Comparison of ENCODE assay signal across 21 cellular contexts in genomic region chr7:114575098-114575497, GRCh38.
DNase-seq lines count a peak whose midpoint lies in the region; FAIRE-seq lines count a peak whose summit lies in the region.
"Had no signal": no experiment of that assay in that cellular context is flagged by ENCODE, and none has a peak within 500 bp of the region (broad histone marks: within the 10 kb centered on the region; RNA-seq: fewer than 3 reads in every experiment).

No MANE protein-coding gene starts in this region.

- H3K9me3 ChIP-seq in endocrine pancreas (ENCODE audit: control insufficient read depth, low read length) = no peaks in the 10 kb centered on the region
- H3K9me3 ChIP-seq: A549; BE2C; BLaER1 treated with 17β-estradiol and CSF1 and Interleukin-3, amounts not matched to agents 10 nM and 100 nM had no signal

- DNase-seq in GM19239 (ENCODE audit: insufficient read length, low spot score) (no peak), NCI-H446 treated with DMSO at 0.1 percent for 48 hours (lab: John Stamatoyannopoulos, UW) (peak; percentile 77), KG1 (lab: John Stamatoyannopoulos, UW) (no peak), activated T-cell treated with anti-CD3 and anti-CD28 coated beads for 4 hours (no peak), NCI-H128 (lab: John Stamatoyannopoulos, UW; ENCODE audit: unreplicated experiment) (no peak)
- DNase-seq: 8988T; AML-193; BE2C; CD4-positive, alpha-beta T cell; CD8-positive, alpha-beta memory T cell; DMS 273 treated with DMSO at 0.1 percent for 48 hours; DMS79; EL; GDM1; H9 had no signal

- no peak overlapping the region for H3K9ac ChIP-seq in endocrine pancreas (ENCODE audit: control insufficient read depth, insufficient read depth, low read length)
- H3K9ac ChIP-seq: BLaER1 treated with 17β-estradiol and CSF1 and Interleukin-3, amounts not matched to agents 10 nM and 100 nM had no signal

- no peaks in the 10 kb centered on the region for H3K36me3 ChIP-seq in endocrine pancreas (ENCODE audit: control insufficient read depth, insufficient read depth, low read length)
- H3K36me3 ChIP-seq: BE2C; BLaER1 treated with 17β-estradiol and CSF1 and Interleukin-3, amounts not matched to agents 10 nM and 100 nM had no signal

- peak; percentile 4 for FAIRE-seq in GM19239 (lab: Jason Lieb, UNC)
- FAIRE-seq: A549, D721Med, GM12878 had no signal

- H3K4me1 ChIP-seq in endocrine pancreas (ENCODE audit: control insufficient read depth, insufficient read depth, low read length) = peaks cover 17% of the 10 kb centered on the region
- H3K4me1 ChIP-seq: A549; BE2C; BLaER1 treated with 17β-estradiol and CSF1 and Interleukin-3, amounts not matched to agents 10 nM and 100 nM had no signal

- no peaks in the 10 kb centered on the region for H3K27me3 ChIP-seq in endocrine pancreas (ENCODE audit: control insufficient read depth, insufficient read depth, low read length)
- H3K27me3 ChIP-seq: BE2C; BLaER1 treated with 17β-estradiol and CSF1 and Interleukin-3, amounts not matched to agents 10 nM and 100 nM had no signal

- H3K4me3 ChIP-seq in endocrine pancreas (ENCODE audit: control insufficient read depth, insufficient read depth, low read length) = peak overlapping the region; percentile 72
- H3K4me3 ChIP-seq: A549; BLaER1 treated with 17β-estradiol and CSF1 and Interleukin-3, amounts not matched to agents 10 nM and 100 nM; GM12878; GM23338 had no signal
